21 cellular contexts compared by ENCODE assay signal in genomic region chr2:119888673-119889072, GRCh38.
A peak's percentile ranks its signal among the peaks of the same experiment; 100 is the strongest.
DNase-seq lines count a peak whose midpoint lies in the region; ATAC-seq, FAIRE-seq and TF ChIP-seq lines count a peak whose summit lies in the region.
"Had no signal": no experiment of that assay in that cellular context is flagged by ENCODE, and none has a peak within 500 bp of the region (broad histone marks: within the 10 kb centered on the region; RNA-seq: fewer than 3 reads in every experiment).

No MANE protein-coding gene starts in this region.

- H3K27ac ChIP-seq in mammary epithelial cell (ENCODE audit: insufficient read depth, low read depth, low read length) (no peak overlapping the region), kidney (ENCODE audit: low read depth in 2 of 2, low read length in 2 of 2) (no peak overlapping the region)
- H3K27ac ChIP-seq: adrenal gland, foreskin keratinocyte, neural progenitor cell, SJCRH30, skin epidermis had no signal

- TF ChIP-seq CTCF in mammary epithelial cell (conservative IDR thresholded peaks at IDR 0.05 in 1 of 2, IDR thresholded peaks at IDR 0.05 in 1 of 2; ENCODE audit: extremely low read depth in 1 of 2, insufficient read depth in 1 of 2, low read depth in 1 of 2, low read length in 2 of 2) (no peak), kidney (IDR thresholded peaks at IDR 0.05; ENCODE audit: borderline replicate concordance, extremely low read depth, insufficient read depth) (no peak)

- 71% methylated on average over 2 of the region's 2 CpGs for WGBS in mammary epithelial cell (ENCODE audit: low coverage, missing lambda C conversion rate)

- dilution Hi-C loops in mammary epithelial cell (cut with HindIII; ENCODE audit: low sequenced_read_pairs): no loop called here

- no peak for ATAC-seq in HG02884 (IDR thresholded peaks at IDR 0.05; ENCODE audit: unreplicated experiment)
- ATAC-seq: foreskin keratinocyte; HepG2; stimulated activated naive CD8-positive, alpha-beta T cell treated with anti-CD3 and anti-CD28 coated beads, Interleukin-15, amount 100 ng/mL, for 72 hours had no signal

- intact Hi-C loops in mammary epithelial cell (cut with micrococcal nuclease): no loop called here
- intact Hi-C loops in kidney (cut with DNase I): no loop called here

- CTCF ChIA-PET in mammary epithelial cell (lab: Charles Lee; ENCODE audit: low non-redundant PET): no interaction called here

- no TSS peak for BruUV-seq in mammary epithelial cell (replicated peaks; lab: Mats Ljungman, UMichigan)

- H4K20me1 ChIP-seq in mammary epithelial cell (ENCODE audit: insufficient read depth, low read length): no peaks in the 10 kb centered on the region

- H3K9me3 ChIP-seq in mammary epithelial cell (replicated peaks; ENCODE audit: insufficient read depth, low read length) (peaks cover 2% of the 10 kb centered on the region), kidney (ENCODE audit: control insufficient read depth in 1 of 2, low read length in 2 of 2) (peaks cover 0 to 7% of the 10 kb centered on the region in 2 donors)
- H3K9me3 ChIP-seq: adrenal gland, SJCRH30 had no signal

- H3K36me3 ChIP-seq in mammary epithelial cell (ENCODE audit: insufficient read depth, low read length): no peaks in the 10 kb centered on the region
- peaks cover 0 to 6% of the 10 kb centered on the region in 2 donors for H3K36me3 ChIP-seq in kidney (ENCODE audit: control insufficient read depth in 1 of 2, insufficient read depth in 2 of 2, low read length in 2 of 2)
- H3K36me3 ChIP-seq: adrenal gland, SJCRH30 had no signal

- no peak for FAIRE-seq in kidney (lab: Jason Lieb, UNC)
- FAIRE-seq: HepG2 had no signal

- H3K4me3 ChIP-seq in mammary epithelial cell (replicated peaks in 1 of 3; ENCODE audit: insufficient read depth in 1 of 3, low read depth in 2 of 3, low read length in 3 of 3) (no peak overlapping the region), kidney (ENCODE audit: low read length in 2 of 2) (no peak overlapping the region)
- H3K4me3 ChIP-seq: adrenal gland, neural progenitor cell, SJCRH30, skin epidermis had no signal

- in situ Hi-C loops in mammary epithelial cell (cut with MboI; ENCODE audit: low sequenced_read_pairs in 2 of 2): no loop called here

- H3K4me1 ChIP-seq in mammary epithelial cell (ENCODE audit: insufficient read depth, low read length) (no peaks in the 10 kb centered on the region), kidney (ENCODE audit: control insufficient read depth in 1 of 2, insufficient read depth in 1 of 2, low read depth in 1 of 2, low read length in 2 of 2) (no peaks in the 10 kb centered on the region)
- H3K4me1 ChIP-seq: adrenal gland, foreskin keratinocyte, neural progenitor cell, SJCRH30 had no signal

- DNase-seq in AG08396 (ENCODE audit: low spot score): peak; percentile 14
- peak; percentile 70 for DNase-seq in HS-5 (ENCODE audit: low read depth)
- DNase-seq in mammary epithelial cell: peak; percentile 31
- peak; percentile 24 for DNase-seq in kidney glomerular epithelial cell (lab: John Stamatoyannopoulos, UW)
- no peak for DNase-seq in stimulated activated CD4-positive, alpha-beta T cell treated with anti-CD3 and anti-CD28 coated beads, Interleukin-2, amount 100 ng/mL, for 48 hours
- DNase-seq in kidney: no peak
- DNase-seq in stimulated activated CD4-positive, alpha-beta T cell treated with anti-CD3 and anti-CD28 coated beads, Interleukin-12 subunit alpha, Interleukin-12 subunit beta, amount 100 ng/mL, for 4 hours: no peak
- DNase-seq: activated CD4-positive, alpha-beta T cell treated with anti-CD3 and anti-CD28 coated beads for 48 hours; activated T-cell treated with anti-CD3 and anti-CD28 coated beads, Interleukin-2, amount 50 U/mL, for 24 hours; adrenal gland; DMS79; NCI-H1092; NCI-H345; SJCRH30; stimulated activated naive CD8-positive, alpha-beta T cell treated with anti-CD3 and anti-CD28 coated beads, Interleukin-15, amount 100 ng/mL, for 72 hours; T-helper 9 cell had no signal

- H2AFZ ChIP-seq in mammary epithelial cell (ENCODE audit: low read depth, low read length): no peak overlapping the region
- H2AFZ ChIP-seq: neural progenitor cell had no signal

- H3K79me2 ChIP-seq in mammary epithelial cell (ENCODE audit: insufficient read depth, low read length): no peaks in the 10 kb centered on the region

- no peak overlapping the region for H3K9ac ChIP-seq in mammary epithelial cell (ENCODE audit: insufficient read depth, low read length)
- H3K9ac ChIP-seq in kidney (ENCODE audit: low read length in 2 of 2): no peak overlapping the region
- H3K9ac ChIP-seq: neural progenitor cell had no signal

- H3K27me3 ChIP-seq in mammary epithelial cell (ENCODE audit: insufficient read depth, low read length): no peaks in the 10 kb centered on the region
- H3K27me3 ChIP-seq: adrenal gland, foreskin keratinocyte, neural progenitor cell, SJCRH30 had no signal

- no peak overlapping the region for H3K4me2 ChIP-seq in mammary epithelial cell (ENCODE audit: insufficient read depth, low read depth, low read length)
- H3K4me2 ChIP-seq: neural progenitor cell had no signal

Comparison
In these comparisons a context has a peak if more than half of its experiments do, and no peak if none do; other contexts are left out.
1. DNase-seq: peak in AG08396 (single experiment), HS-5 (single experiment), mammary epithelial cell (single experiment) and kidney glomerular epithelial cell (single experiment); none in stimulated activated CD4-positive, alpha-beta T cell treated with anti-CD3 and anti-CD28 coated beads, Interleukin-2, amount 100 ng/mL, for 48 hours (0 of 2), kidney (single experiment) and stimulated activated CD4-positive, alpha-beta T cell treated with anti-CD3 and anti-CD28 coated beads, Interleukin-12 subunit alpha, Interleukin-12 subunit beta, amount 100 ng/mL, for 4 hours (single experiment).